40 cellular contexts compared by ENCODE assay signal in genomic region chr20:38660429-38660828, GRCh38. TPM values are rescaled to one million over a fixed set of nuclear protein-coding genes. Genes with fewer than 3 reads are reported as not detected.
"Had no signal": no experiment of that assay in that cellular context is flagged by ENCODE, and none has a peak within 500 bp of the region (broad histone marks: within the 10 kb centered on the region; RNA-seq: fewer than 3 reads in every experiment).

No MANE protein-coding gene starts in this region.

- H3K9me3 ChIP-seq: adrenal gland, body of pancreas had no signal

- H3K27ac Mint-ChIP-seq: activated B cell treated with CpG ODN at 0.5 μM for 24 hours; activated CD4-positive, alpha-beta memory T cell treated with anti-CD3 and anti-CD28 coated beads for 36 hours; activated CD4-positive, alpha-beta T cell treated with anti-CD3 and anti-CD28 coated beads, Interleukin-2, amount 10 ng/mL, durations not matched to agents 24 days and 14 days; activated CD8-positive, alpha-beta T cell treated with anti-CD3 and anti-CD28 coated beads for 36 hours; activated naive CD4-positive, alpha-beta T cell treated with anti-CD3 and anti-CD28 coated beads for 36 hours; activated naive CD4-positive, alpha-beta T cell treated with anti-CD3 and anti-CD28 coated beads, Interleukin-2, amount 50 U/mL, for 72 hours; activated naive CD8-positive, alpha-beta T cell treated with anti-CD3 and anti-CD28 coated beads for 36 hours; activated T-cell treated with anti-CD3 and anti-CD28 coated beads, Interleukin-2, amount 50 U/mL, for 72 hours; activated T-helper 1 cell treated with anti-CD3 and anti-CD28 coated beads, Interleukin-12 subunit alpha, Interleukin-12 subunit beta, Interleukin-2, Interleukin-4 antibody, amounts not matched to agents 30 ng/mL and 10 ng/mL and 1 ng/mL, durations not matched to agents 14 hours and 24 hours and 36 hours; activated T-helper 17 cell treated with anti-CD3 and anti-CD28 coated beads, Interleukin-2, amount 50 U/mL, for 72 hours; T-helper 1 cell treated with Interleukin-12 subunit alpha and Interleukin-12 subunit beta and Interleukin-4 antibody, amounts not matched to agents 30 μg/mL and 1 μg/mL, for 36 hours; T-helper 2 cell treated with Interferon-gamma antibody and Interleukin-4, amounts not matched to agents 5 μg/mL and 100 μg/mL, for 36 hours had no signal

- H3K36me3 Mint-ChIP-seq: activated naive CD4-positive, alpha-beta T cell treated with anti-CD3 and anti-CD28 coated beads, Interleukin-2, amount 50 U/mL, for 72 hours; activated naive CD8-positive, alpha-beta T cell treated with anti-CD3 and anti-CD28 coated beads for 36 hours had no signal

- H3K4me3 Mint-ChIP-seq: activated B cell treated with CpG ODN at 0.5 μM for 24 hours; activated CD4-positive, alpha-beta memory T cell treated with anti-CD3 and anti-CD28 coated beads for 36 hours; activated CD4-positive, alpha-beta T cell treated with anti-CD3 and anti-CD28 coated beads, Interleukin-2, amount 10 ng/mL, durations not matched to agents 24 days and 14 days; activated CD8-positive, alpha-beta T cell treated with anti-CD3 and anti-CD28 coated beads for 36 hours; activated naive CD4-positive, alpha-beta T cell treated with anti-CD3 and anti-CD28 coated beads for 36 hours; activated naive CD8-positive, alpha-beta T cell treated with anti-CD3 and anti-CD28 coated beads for 36 hours; activated T-cell treated with anti-CD3 and anti-CD28 coated beads, Interleukin-2, amount 50 U/mL, for 4 hours; activated T-cell treated with anti-CD3 and anti-CD28 coated beads, Interleukin-2, amount 50 U/mL, for 72 hours; activated T-helper 1 cell treated with anti-CD3 and anti-CD28 coated beads, Interleukin-12 subunit alpha, Interleukin-12 subunit beta, Interleukin-2, Interleukin-4 antibody, amounts not matched to agents 30 ng/mL and 10 ng/mL and 1 ng/mL, durations not matched to agents 14 hours and 24 hours and 36 hours; activated T-helper 17 cell treated with anti-CD3 and anti-CD28 coated beads, Interleukin-2, amount 50 U/mL, for 72 hours; central memory CD8-positive, alpha-beta T cell; T-helper 1 cell treated with Interleukin-12 subunit alpha and Interleukin-12 subunit beta and Interleukin-4 antibody, amounts not matched to agents 30 μg/mL and 1 μg/mL, for 36 hours; T-helper 2 cell treated with Interferon-gamma antibody and Interleukin-4, amounts not matched to agents 5 μg/mL and 100 μg/mL, for 36 hours had no signal

- H3K27me3 ChIP-seq: adrenal gland, cardiac muscle cell had no signal

- H3K4me1 ChIP-seq: adrenal gland, body of pancreas had no signal

- FAIRE-seq: astrocyte, bronchial epithelial cell, TTC549 had no signal

- H3K4me1 Mint-ChIP-seq: activated B cell treated with CpG ODN at 0.5 μM for 24 hours; activated CD4-positive, alpha-beta T cell treated with anti-CD3 and anti-CD28 coated beads, Interleukin-2, amount 10 ng/mL, durations not matched to agents 24 days and 14 days; activated T-helper 17 cell treated with anti-CD3 and anti-CD28 coated beads, Interleukin-2, amount 50 U/mL, for 72 hours had no signal

- H3K4me3 ChIP-seq: adrenal gland, body of pancreas, cardiac muscle cell had no signal

- H3K9me3 Mint-ChIP-seq: activated B cell treated with CpG ODN at 0.5 μM for 24 hours; activated CD4-positive, alpha-beta T cell treated with anti-CD3 and anti-CD28 coated beads, Interleukin-2, amount 10 ng/mL, durations not matched to agents 24 days and 14 days; activated CD8-positive, alpha-beta T cell treated with anti-CD3 and anti-CD28 coated beads for 36 hours; activated naive CD4-positive, alpha-beta T cell treated with anti-CD3 and anti-CD28 coated beads for 36 hours; activated naive CD4-positive, alpha-beta T cell treated with anti-CD3 and anti-CD28 coated beads, Interleukin-2, amount 50 U/mL, for 72 hours; activated T-cell treated with anti-CD3 and anti-CD28 coated beads, Interleukin-2, amount 50 U/mL, for 4 hours; activated T-cell treated with anti-CD3 and anti-CD28 coated beads, Interleukin-2, amount 50 U/mL, for 72 hours; activated T-helper 1 cell treated with anti-CD3 and anti-CD28 coated beads, Interleukin-12 subunit alpha, Interleukin-12 subunit beta, Interleukin-2, Interleukin-4 antibody, amounts not matched to agents 30 ng/mL and 10 ng/mL and 1 ng/mL, durations not matched to agents 14 hours and 24 hours and 36 hours; activated T-helper 17 cell treated with anti-CD3 and anti-CD28 coated beads, Interleukin-2, amount 50 U/mL, for 72 hours; central memory CD8-positive, alpha-beta T cell; T-helper 1 cell treated with Interleukin-12 subunit alpha and Interleukin-12 subunit beta and Interleukin-4 antibody, amounts not matched to agents 30 μg/mL and 1 μg/mL, for 36 hours; T-helper 2 cell treated with Interferon-gamma antibody and Interleukin-4, amounts not matched to agents 5 μg/mL and 100 μg/mL, for 36 hours had no signal

- DNase-seq: activated B cell treated with CpG ODN at 0.5 μM for 24 hours; activated CD4-positive, alpha-beta memory T cell treated with anti-CD3 and anti-CD28 coated beads for 36 hours; activated CD4-positive, alpha-beta T cell treated with anti-CD3 and anti-CD28 coated beads for 4 hours; activated CD4-positive, alpha-beta T cell treated with anti-CD3 and anti-CD28 coated beads, Interleukin-2, amount 10 ng/mL, durations not matched to agents 24 days and 14 days; activated CD4-positive, alpha-beta T cell treated with anti-CD3 and anti-CD28 coated beads, Interleukin-2, amount 50 U/mL, for 1 hour; activated CD4-positive, alpha-beta T cell treated with anti-CD3 and anti-CD28 coated beads, Interleukin-2, amount 50 U/mL, for 4 hours; activated CD4-positive, CD25-positive, alpha-beta regulatory T cell treated with anti-CD3 and anti-CD28 coated beads, Interleukin-2, amount 50 U/mL, for 72 hours; activated CD8-positive, alpha-beta memory T cell treated with anti-CD3 and anti-CD28 coated beads, Interleukin-2, amount 50 U/mL, for 4 hours; activated CD8-positive, alpha-beta T cell treated with anti-CD3 and anti-CD28 coated beads for 36 hours; activated effector memory CD4-positive, alpha-beta T cell treated with anti-CD3 and anti-CD28 coated beads, Interleukin-2, amount 50 U/mL, for 16 hours; activated gamma-delta T cell treated with Interleukin-2 at 50 U/mL for 16 hours; activated naive CD4-positive, alpha-beta T cell; activated naive CD4-positive, alpha-beta T cell treated with anti-CD3 and anti-CD28 coated beads for 36 hours; activated naive CD4-positive, alpha-beta T cell treated with anti-CD3 and anti-CD28 coated beads, Interleukin-2, amount 50 U/mL, for 16 hours; activated naive CD8-positive, alpha-beta T cell treated with anti-CD3 and anti-CD28 coated beads for 36 hours; activated T-cell treated with anti-CD3 and anti-CD28 coated beads for 4 hours; activated T-cell treated with anti-CD3 and anti-CD28 coated beads, Interleukin-2, amount 50 U/mL, for 1 hour; activated T-cell treated with anti-CD3 and anti-CD28 coated beads, Interleukin-2, amount 50 U/mL, for 4 hours; activated T-cell treated with anti-CD3 and anti-CD28 coated beads, Interleukin-2, amount 50 U/mL, for 72 hours; adrenal gland; amniotic stem cell; body of pancreas; cerebellar nuclear complex; T-helper 1 cell; T-helper 2 cell; T-helper 9 cell had no signal

- H3K36me3 ChIP-seq: adrenal gland, cardiac muscle cell had no signal

- H3K27ac ChIP-seq: adrenal gland, body of pancreas, cardiac muscle cell, VCaP had no signal

RNA-seq across cellular contexts. Expression of gene ARHGAP40, which starts 58.8 kb away (rescaled TPM):
- total RNA-seq: activated B cell treated with CpG ODN at 0.5 μM for 24 hours; activated CD4-positive, alpha-beta memory T cell treated with anti-CD3 and anti-CD28 coated beads for 36 hours; activated CD4-positive, alpha-beta T cell treated with anti-CD3 and anti-CD28 coated beads, Interleukin-2, amount 10 ng/mL, durations not matched to agents 24 days and 14 days; activated CD8-positive, alpha-beta memory T cell treated with anti-CD3 and anti-CD28 coated beads for 36 hours; activated CD8-positive, alpha-beta T cell treated with anti-CD3 and anti-CD28 coated beads for 36 hours; activated naive CD4-positive, alpha-beta T cell treated with anti-CD3 and anti-CD28 coated beads for 36 hours; activated naive CD4-positive, alpha-beta T cell treated with anti-CD3 and anti-CD28 coated beads, Interleukin-2, amount 50 U/mL, for 72 hours; activated T-cell treated with anti-CD3 and anti-CD28 coated beads, Interleukin-2, amount 50 U/mL, for 4 hours; activated T-cell treated with anti-CD3 and anti-CD28 coated beads, Interleukin-2, amount 50 U/mL, for 72 hours; activated T-helper 1 cell treated with anti-CD3 and anti-CD28 coated beads, Interleukin-12 subunit alpha, Interleukin-12 subunit beta, Interleukin-2, Interleukin-4 antibody, amounts not matched to agents 30 ng/mL and 10 ng/mL and 1 ng/mL, durations not matched to agents 14 hours and 24 hours and 36 hours; activated T-helper 17 cell treated with anti-CD3 and anti-CD28 coated beads, Interleukin-2, amount 50 U/mL, for 72 hours; adrenal gland; aorta; body of pancreas; cardiac muscle cell; chondrocyte had no signal
- polyA plus RNA-seq: aorta, cardiac muscle cell had no signal
